Comparison of ENCODE assay signal across 1 cellular context in the genomic region with DNA sequence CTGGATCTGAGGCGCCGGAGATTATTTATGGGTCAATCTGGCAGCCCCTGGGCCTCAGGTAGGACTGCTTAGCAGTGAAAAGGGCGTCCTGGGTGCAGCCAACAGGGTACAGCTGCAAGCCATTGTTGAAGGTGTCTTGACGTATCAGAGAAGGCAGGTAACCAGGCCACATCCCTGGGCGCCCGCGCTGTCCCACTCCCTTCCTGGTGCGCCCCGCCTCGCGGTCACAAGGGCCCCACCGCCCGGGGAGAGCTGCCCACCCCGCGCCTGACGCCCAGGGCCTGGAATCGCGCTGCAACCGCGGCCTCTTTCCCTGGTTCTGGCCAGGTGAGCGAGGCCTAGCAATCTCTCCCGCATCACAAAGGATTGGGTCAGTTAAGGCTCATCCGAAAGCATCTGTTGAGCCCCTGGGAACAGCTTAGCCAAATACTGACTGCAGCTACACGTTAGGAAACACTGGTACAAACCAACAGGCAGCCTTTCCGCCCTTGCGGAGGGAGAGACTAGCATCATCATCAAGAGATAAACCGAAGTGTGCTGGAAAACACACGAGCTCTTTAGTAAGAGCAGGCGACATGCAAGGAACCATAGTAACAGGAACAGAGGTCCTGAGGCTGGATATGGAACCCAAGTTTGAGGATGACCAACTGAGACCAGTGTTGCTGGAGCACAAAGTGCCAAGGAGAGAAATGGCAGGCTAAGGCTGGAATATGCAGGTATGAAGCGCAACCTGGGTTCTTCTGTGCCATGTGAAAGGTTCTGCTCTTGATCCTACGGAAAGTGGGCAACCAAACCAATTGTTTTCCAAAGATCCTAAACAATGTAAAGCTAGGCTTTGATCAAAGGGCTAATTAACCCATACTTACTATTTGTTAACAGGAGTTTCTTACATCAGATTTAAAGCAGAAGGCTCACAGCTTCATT.
TF ChIP-seq lines count a peak whose summit lies in the region.

No MANE protein-coding gene starts in this region.

TF ChIP-seq in HepG2, 621 proteins besides CTCF, POLR2A, EP300 and RAD21 (continued from another document and continues in another):
- TF ChIP-seq, protein P1, sequence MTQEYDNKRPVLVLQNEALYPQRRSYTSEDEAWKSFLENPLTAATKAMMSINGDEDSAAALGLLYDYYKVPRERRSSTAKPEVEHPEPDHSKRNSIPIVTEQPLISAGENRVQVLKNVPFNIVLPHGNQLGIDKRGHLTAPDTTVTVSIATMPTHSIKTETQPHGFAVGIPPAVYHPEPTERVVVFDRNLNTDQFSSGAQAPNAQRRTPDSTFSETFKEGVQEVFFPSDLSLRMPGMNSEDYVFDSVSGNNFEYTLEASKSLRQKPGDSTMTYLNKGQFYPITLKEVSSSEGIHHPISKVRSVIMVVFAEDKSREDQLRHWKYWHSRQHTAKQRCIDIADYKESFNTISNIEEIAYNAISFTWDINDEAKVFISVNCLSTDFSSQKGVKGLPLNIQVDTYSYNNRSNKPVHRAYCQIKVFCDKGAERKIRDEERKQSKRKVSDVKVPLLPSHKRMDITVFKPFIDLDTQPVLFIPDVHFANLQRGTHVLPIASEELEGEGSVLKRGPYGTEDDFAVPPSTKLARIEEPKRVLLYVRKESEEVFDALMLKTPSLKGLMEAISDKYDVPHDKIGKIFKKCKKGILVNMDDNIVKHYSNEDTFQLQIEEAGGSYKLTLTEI (CRISPR knock-in tag; conservative IDR thresholded peaks at IDR 0.05): no peak
- peak; percentile 69 for TF ChIP-seq AGO1 (IDR thresholded peaks at IDR 0.05; ENCODE audit: low read depth, low read length, poor library complexity, severe bottlenecking)
- TF ChIP-seq ZC3H4 (CRISPR knock-in tag; IDR thresholded peaks at IDR 0.05; ENCODE audit: borderline replicate concordance): peak; percentile 80; the same call in 1 of the 2 replicates
- TF ChIP-seq, protein P2, sequence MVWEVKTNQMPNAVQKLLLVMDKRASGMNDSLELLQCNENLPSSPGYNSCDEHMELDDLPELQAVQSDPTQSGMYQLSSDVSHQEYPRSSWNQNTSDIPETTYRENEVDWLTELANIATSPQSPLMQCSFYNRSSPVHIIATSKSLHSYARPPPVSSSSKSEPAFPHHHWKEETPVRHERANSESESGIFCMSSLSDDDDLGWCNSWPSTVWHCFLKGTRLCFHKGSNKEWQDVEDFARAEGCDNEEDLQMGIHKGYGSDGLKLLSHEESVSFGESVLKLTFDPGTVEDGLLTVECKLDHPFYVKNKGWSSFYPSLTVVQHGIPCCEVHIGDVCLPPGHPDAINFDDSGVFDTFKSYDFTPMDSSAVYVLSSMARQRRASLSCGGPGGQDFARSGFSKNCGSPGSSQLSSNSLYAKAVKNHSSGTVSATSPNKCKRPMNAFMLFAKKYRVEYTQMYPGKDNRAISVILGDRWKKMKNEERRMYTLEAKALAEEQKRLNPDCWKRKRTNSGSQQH (CRISPR knock-in tag; IDR thresholded peaks at IDR 0.05; ENCODE audit: low read depth): no peak
- 0 out of 2 replicates have a peak, but pooled peaks have one; percentile 33 for TF ChIP-seq HOXA3 (CRISPR knock-in tag; IDR thresholded peaks at IDR 0.05)
- TF ChIP-seq, protein P3, sequence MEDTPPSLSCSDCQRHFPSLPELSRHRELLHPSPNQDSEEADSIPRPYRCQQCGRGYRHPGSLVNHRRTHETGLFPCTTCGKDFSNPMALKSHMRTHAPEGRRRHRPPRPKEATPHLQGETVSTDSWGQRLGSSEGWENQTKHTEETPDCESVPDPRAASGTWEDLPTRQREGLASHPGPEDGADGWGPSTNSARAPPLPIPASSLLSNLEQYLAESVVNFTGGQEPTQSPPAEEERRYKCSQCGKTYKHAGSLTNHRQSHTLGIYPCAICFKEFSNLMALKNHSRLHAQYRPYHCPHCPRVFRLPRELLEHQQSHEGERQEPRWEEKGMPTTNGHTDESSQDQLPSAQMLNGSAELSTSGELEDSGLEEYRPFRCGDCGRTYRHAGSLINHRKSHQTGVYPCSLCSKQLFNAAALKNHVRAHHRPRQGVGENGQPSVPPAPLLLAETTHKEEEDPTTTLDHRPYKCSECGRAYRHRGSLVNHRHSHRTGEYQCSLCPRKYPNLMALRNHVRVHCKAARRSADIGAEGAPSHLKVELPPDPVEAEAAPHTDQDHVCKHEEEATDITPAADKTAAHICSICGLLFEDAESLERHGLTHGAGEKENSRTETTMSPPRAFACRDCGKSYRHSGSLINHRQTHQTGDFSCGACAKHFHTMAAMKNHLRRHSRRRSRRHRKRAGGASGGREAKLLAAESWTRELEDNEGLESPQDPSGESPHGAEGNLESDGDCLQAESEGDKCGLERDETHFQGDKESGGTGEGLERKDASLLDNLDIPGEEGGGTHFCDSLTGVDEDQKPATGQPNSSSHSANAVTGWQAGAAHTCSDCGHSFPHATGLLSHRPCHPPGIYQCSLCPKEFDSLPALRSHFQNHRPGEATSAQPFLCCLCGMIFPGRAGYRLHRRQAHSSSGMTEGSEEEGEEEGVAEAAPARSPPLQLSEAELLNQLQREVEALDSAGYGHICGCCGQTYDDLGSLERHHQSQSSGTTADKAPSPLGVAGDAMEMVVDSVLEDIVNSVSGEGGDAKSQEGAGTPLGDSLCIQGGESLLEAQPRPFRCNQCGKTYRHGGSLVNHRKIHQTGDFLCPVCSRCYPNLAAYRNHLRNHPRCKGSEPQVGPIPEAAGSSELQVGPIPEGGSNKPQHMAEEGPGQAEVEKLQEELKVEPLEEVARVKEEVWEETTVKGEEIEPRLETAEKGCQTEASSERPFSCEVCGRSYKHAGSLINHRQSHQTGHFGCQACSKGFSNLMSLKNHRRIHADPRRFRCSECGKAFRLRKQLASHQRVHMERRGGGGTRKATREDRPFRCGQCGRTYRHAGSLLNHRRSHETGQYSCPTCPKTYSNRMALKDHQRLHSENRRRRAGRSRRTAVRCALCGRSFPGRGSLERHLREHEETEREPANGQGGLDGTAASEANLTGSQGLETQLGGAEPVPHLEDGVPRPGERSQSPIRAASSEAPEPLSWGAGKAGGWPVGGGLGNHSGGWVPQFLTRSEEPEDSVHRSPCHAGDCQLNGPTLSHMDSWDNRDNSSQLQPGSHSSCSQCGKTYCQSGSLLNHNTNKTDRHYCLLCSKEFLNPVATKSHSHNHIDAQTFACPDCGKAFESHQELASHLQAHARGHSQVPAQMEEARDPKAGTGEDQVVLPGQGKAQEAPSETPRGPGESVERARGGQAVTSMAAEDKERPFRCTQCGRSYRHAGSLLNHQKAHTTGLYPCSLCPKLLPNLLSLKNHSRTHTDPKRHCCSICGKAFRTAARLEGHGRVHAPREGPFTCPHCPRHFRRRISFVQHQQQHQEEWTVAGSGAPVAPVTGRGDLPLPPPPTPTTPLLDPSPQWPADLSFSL (CRISPR knock-in tag; IDR thresholded peaks at IDR 0.05): no peak
- peak; percentile 60 for TF ChIP-seq POLR2G (IDR thresholded peaks at IDR 0.05; ENCODE audit: low read depth, low read length)
- TF ChIP-seq AKAP8 (CRISPR knock-in tag; IDR thresholded peaks at IDR 0.05): peak; percentile 74; the same call in 1 of the 2 replicates
- TF ChIP-seq ATF7-NPFF (CRISPR knock-in tag; IDR thresholded peaks at IDR 0.05; ENCODE audit: low read depth): 0 out of 2 replicates have a peak, but pooled peaks have one; percentile 35
- TF ChIP-seq, protein P4, sequence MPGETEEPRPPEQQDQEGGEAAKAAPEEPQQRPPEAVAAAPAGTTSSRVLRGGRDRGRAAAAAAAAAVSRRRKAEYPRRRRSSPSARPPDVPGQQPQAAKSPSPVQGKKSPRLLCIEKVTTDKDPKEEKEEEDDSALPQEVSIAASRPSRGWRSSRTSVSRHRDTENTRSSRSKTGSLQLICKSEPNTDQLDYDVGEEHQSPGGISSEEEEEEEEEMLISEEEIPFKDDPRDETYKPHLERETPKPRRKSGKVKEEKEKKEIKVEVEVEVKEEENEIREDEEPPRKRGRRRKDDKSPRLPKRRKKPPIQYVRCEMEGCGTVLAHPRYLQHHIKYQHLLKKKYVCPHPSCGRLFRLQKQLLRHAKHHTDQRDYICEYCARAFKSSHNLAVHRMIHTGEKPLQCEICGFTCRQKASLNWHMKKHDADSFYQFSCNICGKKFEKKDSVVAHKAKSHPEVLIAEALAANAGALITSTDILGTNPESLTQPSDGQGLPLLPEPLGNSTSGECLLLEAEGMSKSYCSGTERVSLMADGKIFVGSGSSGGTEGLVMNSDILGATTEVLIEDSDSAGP (CRISPR knock-in tag; IDR thresholded peaks at IDR 0.05; ENCODE audit: borderline replicate concordance): peak; percentile 63; the same call in 1 of the 2 replicates
- TF ChIP-seq, protein P5, sequence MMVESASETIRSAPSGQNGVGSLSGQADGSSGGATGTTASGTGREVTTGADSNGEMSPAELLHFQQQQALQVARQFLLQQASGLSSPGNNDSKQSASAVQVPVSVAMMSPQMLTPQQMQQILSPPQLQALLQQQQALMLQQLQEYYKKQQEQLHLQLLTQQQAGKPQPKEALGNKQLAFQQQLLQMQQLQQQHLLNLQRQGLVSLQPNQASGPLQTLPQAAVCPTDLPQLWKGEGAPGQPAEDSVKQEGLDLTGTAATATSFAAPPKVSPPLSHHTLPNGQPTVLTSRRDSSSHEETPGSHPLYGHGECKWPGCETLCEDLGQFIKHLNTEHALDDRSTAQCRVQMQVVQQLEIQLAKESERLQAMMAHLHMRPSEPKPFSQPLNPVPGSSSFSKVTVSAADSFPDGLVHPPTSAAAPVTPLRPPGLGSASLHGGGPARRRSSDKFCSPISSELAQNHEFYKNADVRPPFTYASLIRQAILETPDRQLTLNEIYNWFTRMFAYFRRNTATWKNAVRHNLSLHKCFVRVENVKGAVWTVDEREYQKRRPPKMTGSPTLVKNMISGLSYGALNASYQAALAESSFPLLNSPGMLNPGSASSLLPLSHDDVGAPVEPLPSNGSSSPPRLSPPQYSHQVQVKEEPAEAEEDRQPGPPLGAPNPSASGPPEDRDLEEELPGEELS (CRISPR knock-in tag; IDR thresholded peaks at IDR 0.05): no peak
- 0 out of 2 replicates have a peak, but pooled peaks have one; percentile 18 for TF ChIP-seq ZFX (CRISPR knock-in tag; IDR thresholded peaks at IDR 0.05; ENCODE audit: low read depth)
- peak; percentile 42; the same call in 1 of the 2 replicates for TF ChIP-seq MBD4 (IDR thresholded peaks at IDR 0.05; ENCODE audit: borderline replicate concordance, low read length)
- 0 out of 2 replicates have a peak, but pooled peaks have one; percentile 43 for TF ChIP-seq KDM2A (CRISPR knock-in tag; IDR thresholded peaks at IDR 0.05; ENCODE audit: borderline replicate concordance, low read depth)
- no peak for TF ChIP-seq ZNF563 (CRISPR knock-in tag; IDR thresholded peaks at IDR 0.05)
- no peak for TF ChIP-seq ZNF234 (CRISPR knock-in tag; conservative IDR thresholded peaks at IDR 0.05)
- TF ChIP-seq, protein P6, sequence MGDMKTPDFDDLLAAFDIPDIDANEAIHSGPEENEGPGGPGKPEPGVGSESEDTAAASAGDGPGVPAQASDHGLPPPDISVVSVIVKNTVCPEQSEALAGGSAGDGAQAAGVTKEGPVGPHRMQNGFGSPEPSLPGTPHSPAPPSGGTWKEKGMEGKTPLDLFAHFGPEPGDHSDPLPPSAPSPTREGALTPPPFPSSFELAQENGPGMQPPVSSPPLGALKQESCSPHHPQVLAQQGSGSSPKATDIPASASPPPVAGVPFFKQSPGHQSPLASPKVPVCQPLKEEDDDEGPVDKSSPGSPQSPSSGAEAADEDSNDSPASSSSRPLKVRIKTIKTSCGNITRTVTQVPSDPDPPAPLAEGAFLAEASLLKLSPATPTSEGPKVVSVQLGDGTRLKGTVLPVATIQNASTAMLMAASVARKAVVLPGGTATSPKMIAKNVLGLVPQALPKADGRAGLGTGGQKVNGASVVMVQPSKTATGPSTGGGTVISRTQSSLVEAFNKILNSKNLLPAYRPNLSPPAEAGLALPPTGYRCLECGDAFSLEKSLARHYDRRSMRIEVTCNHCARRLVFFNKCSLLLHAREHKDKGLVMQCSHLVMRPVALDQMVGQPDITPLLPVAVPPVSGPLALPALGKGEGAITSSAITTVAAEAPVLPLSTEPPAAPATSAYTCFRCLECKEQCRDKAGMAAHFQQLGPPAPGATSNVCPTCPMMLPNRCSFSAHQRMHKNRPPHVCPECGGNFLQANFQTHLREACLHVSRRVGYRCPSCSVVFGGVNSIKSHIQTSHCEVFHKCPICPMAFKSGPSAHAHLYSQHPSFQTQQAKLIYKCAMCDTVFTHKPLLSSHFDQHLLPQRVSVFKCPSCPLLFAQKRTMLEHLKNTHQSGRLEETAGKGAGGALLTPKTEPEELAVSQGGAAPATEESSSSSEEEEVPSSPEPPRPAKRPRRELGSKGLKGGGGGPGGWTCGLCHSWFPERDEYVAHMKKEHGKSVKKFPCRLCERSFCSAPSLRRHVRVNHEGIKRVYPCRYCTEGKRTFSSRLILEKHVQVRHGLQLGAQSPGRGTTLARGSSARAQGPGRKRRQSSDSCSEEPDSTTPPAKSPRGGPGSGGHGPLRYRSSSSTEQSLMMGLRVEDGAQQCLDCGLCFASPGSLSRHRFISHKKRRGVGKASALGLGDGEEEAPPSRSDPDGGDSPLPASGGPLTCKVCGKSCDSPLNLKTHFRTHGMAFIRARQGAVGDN (CRISPR knock-in tag; IDR thresholded peaks at IDR 0.05): peak; percentile 47; the same call in 1 of the 2 replicates
- peak; percentile 57; the same call in 1 of the 2 replicates for TF ChIP-seq ZNF768 (CRISPR knock-in tag; IDR thresholded peaks at IDR 0.05)
- no peak for TF ChIP-seq PAWR (CRISPR knock-in tag; IDR thresholded peaks at IDR 0.05; ENCODE audit: borderline replicate concordance)
- TF ChIP-seq, protein P7, sequence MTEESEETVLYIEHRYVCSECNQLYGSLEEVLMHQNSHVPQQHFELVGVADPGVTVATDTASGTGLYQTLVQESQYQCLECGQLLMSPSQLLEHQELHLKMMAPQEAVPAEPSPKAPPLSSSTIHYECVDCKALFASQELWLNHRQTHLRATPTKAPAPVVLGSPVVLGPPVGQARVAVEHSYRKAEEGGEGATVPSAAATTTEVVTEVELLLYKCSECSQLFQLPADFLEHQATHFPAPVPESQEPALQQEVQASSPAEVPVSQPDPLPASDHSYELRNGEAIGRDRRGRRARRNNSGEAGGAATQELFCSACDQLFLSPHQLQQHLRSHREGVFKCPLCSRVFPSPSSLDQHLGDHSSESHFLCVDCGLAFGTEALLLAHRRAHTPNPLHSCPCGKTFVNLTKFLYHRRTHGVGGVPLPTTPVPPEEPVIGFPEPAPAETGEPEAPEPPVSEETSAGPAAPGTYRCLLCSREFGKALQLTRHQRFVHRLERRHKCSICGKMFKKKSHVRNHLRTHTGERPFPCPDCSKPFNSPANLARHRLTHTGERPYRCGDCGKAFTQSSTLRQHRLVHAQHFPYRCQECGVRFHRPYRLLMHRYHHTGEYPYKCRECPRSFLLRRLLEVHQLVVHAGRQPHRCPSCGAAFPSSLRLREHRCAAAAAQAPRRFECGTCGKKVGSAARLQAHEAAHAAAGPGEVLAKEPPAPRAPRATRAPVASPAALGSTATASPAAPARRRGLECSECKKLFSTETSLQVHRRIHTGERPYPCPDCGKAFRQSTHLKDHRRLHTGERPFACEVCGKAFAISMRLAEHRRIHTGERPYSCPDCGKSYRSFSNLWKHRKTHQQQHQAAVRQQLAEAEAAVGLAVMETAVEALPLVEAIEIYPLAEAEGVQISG (CRISPR knock-in tag; IDR thresholded peaks at IDR 0.05): 0 out of 2 replicates have a peak, but pooled peaks have one; percentile 26
- TF ChIP-seq ZNF335 (CRISPR knock-in tag; IDR thresholded peaks at IDR 0.05): 0 out of 2 replicates have a peak, but pooled peaks have one; percentile 46
- no peak for TF ChIP-seq ZC3H13 (CRISPR knock-in tag; IDR thresholded peaks at IDR 0.05)
